ENCODE assay signal across 8 cellular contexts in genomic region chr1:180228648-180229482, GRCh38. TPM values are rescaled to one million over a fixed set of nuclear protein-coding genes. Genes with fewer than 3 reads are reported as not detected.
DNase-seq lines count a peak whose midpoint lies in the region; ATAC-seq, FAIRE-seq and TF ChIP-seq lines count a peak whose summit lies in the region.

No MANE protein-coding gene starts in this region.

- H3K4me3 Mint-ChIP-seq in activated T-helper 2 cell treated with anti-CD3 and anti-CD28 coated beads, Interferon-gamma antibody, Interleukin-2, Interleukin-4, amounts not matched to agents 10 μg/mL and 5 μg/mL and 100 μg/mL, durations not matched to agents 14 hours and 24 hours and 36 hours (ENCODE audit: low read depth): peak overlapping the region; percentile 67
- H3K4me3 Mint-ChIP-seq in stimulated activated effector memory CD8-positive, alpha-beta T cell treated with anti-CD3 and anti-CD28 coated beads, Interleukin-12 subunit alpha, Interleukin-12 subunit beta, amount 100 ng/mL, for 72 hours: peak overlapping the region; percentile 68

- intact Hi-C loops in activated T-helper 2 cell treated with anti-CD3 and anti-CD28 coated beads, Interferon-gamma antibody, Interleukin-2, Interleukin-4, amounts not matched to agents 10 μg/mL and 5 μg/mL and 100 μg/mL, durations not matched to agents 14 hours and 24 hours and 36 hours (cut with micrococcal nuclease): no loop called here

- peaks cover 84% of the 10 kb centered on the region for H3K27me3 ChIP-seq in iPS-18a (ENCODE audit: control insufficient read depth, insufficient read depth, low read length)

- H3K36me3 Mint-ChIP-seq in activated T-helper 2 cell treated with anti-CD3 and anti-CD28 coated beads, Interferon-gamma antibody, Interleukin-2, Interleukin-4, amounts not matched to agents 10 μg/mL and 5 μg/mL and 100 μg/mL, durations not matched to agents 14 hours and 24 hours and 36 hours (ENCODE audit: low read depth): no peaks in the 10 kb centered on the region
- H3K36me3 Mint-ChIP-seq in stimulated activated effector memory CD8-positive, alpha-beta T cell treated with anti-CD3 and anti-CD28 coated beads, Interleukin-12 subunit alpha, Interleukin-12 subunit beta, amount 100 ng/mL, for 72 hours: no peaks in the 10 kb centered on the region

- peaks cover 78% of the 10 kb centered on the region for H3K27me3 Mint-ChIP-seq in activated T-helper 2 cell treated with anti-CD3 and anti-CD28 coated beads, Interferon-gamma antibody, Interleukin-2, Interleukin-4, amounts not matched to agents 10 μg/mL and 5 μg/mL and 100 μg/mL, durations not matched to agents 14 hours and 24 hours and 36 hours (ENCODE audit: low read depth)

- CTCF ChIA-PET in GM10248 (lab: Yijun Ruan, JAX): interaction anchor here (1.0 kb wide), 1 partner anchor 126 kb away, joined by 3 read pairs; no protein-coding TSS in a partner anchor

- H3K27ac ChIP-seq in iPS-18a (ENCODE audit: low read length): no peak overlapping the region

- ATAC-seq in HG03175 (IDR thresholded peaks at IDR 0.05; ENCODE audit: unreplicated experiment): peak; percentile 7
- ATAC-seq in stimulated activated effector memory CD8-positive, alpha-beta T cell treated with anti-CD3 and anti-CD28 coated beads, Interleukin-12 subunit alpha, Interleukin-12 subunit beta, amount 100 ng/mL, for 72 hours: peak; percentile 14

- peak overlapping the region; percentile 65 for H3K4me3 ChIP-seq in iPS-18a (ENCODE audit: low read length)

- no peak overlapping the region for H3K27ac Mint-ChIP-seq in activated T-helper 2 cell treated with anti-CD3 and anti-CD28 coated beads, Interferon-gamma antibody, Interleukin-2, Interleukin-4, amounts not matched to agents 10 μg/mL and 5 μg/mL and 100 μg/mL, durations not matched to agents 14 hours and 24 hours and 36 hours
- no peak overlapping the region for H3K27ac Mint-ChIP-seq in stimulated activated effector memory CD8-positive, alpha-beta T cell treated with anti-CD3 and anti-CD28 coated beads, Interleukin-12 subunit alpha, Interleukin-12 subunit beta, amount 100 ng/mL, for 72 hours

- no peak for FAIRE-seq in urothelium cell line (lab: Jason Lieb, UNC)

- no peaks in the 10 kb centered on the region for H3K9me3 Mint-ChIP-seq in activated T-helper 2 cell treated with anti-CD3 and anti-CD28 coated beads, Interferon-gamma antibody, Interleukin-2, Interleukin-4, amounts not matched to agents 10 μg/mL and 5 μg/mL and 100 μg/mL, durations not matched to agents 14 hours and 24 hours and 36 hours
- no peaks in the 10 kb centered on the region for H3K9me3 Mint-ChIP-seq in stimulated activated effector memory CD8-positive, alpha-beta T cell treated with anti-CD3 and anti-CD28 coated beads, Interleukin-12 subunit alpha, Interleukin-12 subunit beta, amount 100 ng/mL, for 72 hours

- TF ChIP-seq CTCF in GM10248 (IDR thresholded peaks at IDR 0.05; ENCODE audit: control extremely low read depth, extremely low read depth, low read depth, missing control alignments): no peak

- peaks cover 10% of the 10 kb centered on the region for H3K4me1 Mint-ChIP-seq in activated T-helper 2 cell treated with anti-CD3 and anti-CD28 coated beads, Interferon-gamma antibody, Interleukin-2, Interleukin-4, amounts not matched to agents 10 μg/mL and 5 μg/mL and 100 μg/mL, durations not matched to agents 14 hours and 24 hours and 36 hours (ENCODE audit: low read depth)
- peaks cover 16% of the 10 kb centered on the region for H3K4me1 Mint-ChIP-seq in stimulated activated effector memory CD8-positive, alpha-beta T cell treated with anti-CD3 and anti-CD28 coated beads, Interleukin-12 subunit alpha, Interleukin-12 subunit beta, amount 100 ng/mL, for 72 hours

- H3K9me3 ChIP-seq in iPS-18a (ENCODE audit: control insufficient read depth, low read depth, low read length): no peaks in the 10 kb centered on the region

- DNase-seq in GM10248 (ENCODE audit: extremely low spot score) (peak; percentile 44), foreskin melanocyte (no peak), middle frontal gyrus (ENCODE audit: extremely low spot score, low spot score) (no peak), urothelium cell line (ENCODE audit: low spot score) (no peak)
- no peak for DNase-seq in activated T-helper 2 cell treated with anti-CD3 and anti-CD28 coated beads, Interferon-gamma antibody, Interleukin-2, Interleukin-4, amounts not matched to agents 10 μg/mL and 5 μg/mL and 100 μg/mL, durations not matched to agents 14 hours and 24 hours and 36 hours (ENCODE audit: low spot score)
- DNase-seq in stimulated activated effector memory CD8-positive, alpha-beta T cell treated with anti-CD3 and anti-CD28 coated beads, Interleukin-12 subunit alpha, Interleukin-12 subunit beta, amount 100 ng/mL, for 72 hours (ENCODE audit: low spot score in 2 of 2): no peak

- POLR2A ChIA-PET in GM10248 (lab: Yijun Ruan, JAX): interaction anchor here (0.6 kb wide), 1 partner anchor 45 kb away, joined by 3 read pairs; no protein-coding TSS in a partner anchor

- H3K4me1 ChIP-seq in iPS-18a (ENCODE audit: control insufficient read depth, low read depth, low read length): peaks cover 20% of the 10 kb centered on the region

- H3K36me3 ChIP-seq in iPS-18a (ENCODE audit: control insufficient read depth, low read depth, low read length): no peaks in the 10 kb centered on the region

- H3K9ac ChIP-seq in iPS-18a (ENCODE audit: low read length): peak overlapping the region; percentile 27

RNA-seq across cellular contexts. Expression of gene LHX4, which starts 1.2 kb away (rescaled TPM):
- total RNA-seq in activated T-helper 2 cell treated with anti-CD3 and anti-CD28 coated beads, Interferon-gamma antibody, Interleukin-2, Interleukin-4, amounts not matched to agents 10 μg/mL and 5 μg/mL and 100 μg/mL, durations not matched to agents 14 hours and 24 hours and 36 hours: not detected in 2 replicates
